In genomic region chr4:25621027-25621930, GRCh38 we compare ENCODE assay signal across 26 cellular contexts. TPM values are rescaled to one million over a fixed set of nuclear protein-coding genes. Genes with fewer than 3 reads are reported as not detected.
DNase-seq lines count a peak whose midpoint lies in the region; ATAC-seq and TF ChIP-seq lines count a peak whose summit lies in the region.
"Had no signal": no experiment of that assay in that cellular context is flagged by ENCODE, and none has a peak within 500 bp of the region (broad histone marks: within the 10 kb centered on the region; RNA-seq: fewer than 3 reads in every experiment).

No MANE protein-coding gene starts in this region.

- H3K9me3 ChIP-seq in PC-9 (ENCODE audit: insufficient read depth, low read depth) (no peaks in the 10 kb centered on the region), upper lobe of right lung (no peaks in the 10 kb centered on the region)
- no peaks in the 10 kb centered on the region for H3K9me3 ChIP-seq in naive thymus-derived CD4-positive, alpha-beta T cell (ENCODE audit: control insufficient read depth in 2 of 3, low read length in 3 of 3)
- H3K9me3 ChIP-seq: heart right ventricle, SK-N-SH, upper lobe of left lung had no signal

- POLR2A ChIA-PET in PC-9 (lab: Charles Lee; ENCODE audit: unreplicated experiment) (no interaction called here), HEK293T (lab: Yijun Ruan, JAX) (no interaction called here)
- POLR2A ChIA-PET in naive thymus-derived CD4-positive, alpha-beta T cell (lab: Charles Lee) = no interaction called here

- H3K27ac ChIP-seq in PC-9 = no peak overlapping the region
- no peak overlapping the region for H3K27ac ChIP-seq in upper lobe of right lung
- H3K27ac ChIP-seq in naive thymus-derived CD4-positive, alpha-beta T cell (ENCODE audit: low read depth, low read length) = no peak overlapping the region
- H3K27ac ChIP-seq: brain microvascular endothelial cell, dorsolateral prefrontal cortex, heart right ventricle, parathyroid adenoma, upper lobe of left lung had no signal

- no peak overlapping the region for H3K4me3 ChIP-seq in PC-9
- H3K4me3 ChIP-seq in upper lobe of right lung = no peak overlapping the region
- H3K4me3 ChIP-seq in naive thymus-derived CD4-positive, alpha-beta T cell (ENCODE audit: low read length) = no peak overlapping the region
- H3K4me3 ChIP-seq: dorsolateral prefrontal cortex, heart right ventricle, upper lobe of left lung had no signal

- peak overlapping the region; percentile 36 for H3K4me2 ChIP-seq in PC-9
- H3K4me2 ChIP-seq: SK-N-SH had no signal

- no peaks in the 10 kb centered on the region for H4K20me1 ChIP-seq in PC-9 (ENCODE audit: insufficient read depth)

- H3K36me3 ChIP-seq in PC-9 (ENCODE audit: low read depth) (no peaks in the 10 kb centered on the region), upper lobe of right lung (no peaks in the 10 kb centered on the region)
- H3K36me3 ChIP-seq in naive thymus-derived CD4-positive, alpha-beta T cell (ENCODE audit: control insufficient read depth in 2 of 3, insufficient read depth in 3 of 3, low read length in 3 of 3) = no peaks in the 10 kb centered on the region
- H3K36me3 ChIP-seq: brain microvascular endothelial cell, heart right ventricle, upper lobe of left lung had no signal

- H3K36me3 Mint-ChIP-seq in naive thymus-derived CD4-positive, alpha-beta T cell = no peaks in the 10 kb centered on the region
- H3K36me3 Mint-ChIP-seq: activated naive CD4-positive, alpha-beta T cell treated with anti-CD3 and anti-CD28 coated beads, Interleukin-2, amount 50 U/mL, for 72 hours; CD14-positive monocyte; stimulated activated naive B cell treated with anti-CD40 and anti-IgM and Interleukin-4, amounts not matched to agents 10 μg/mL and 1 μg/mL and 100 μg/mL, for 72 hours had no signal

- no peaks in the 10 kb centered on the region for H3K4me1 Mint-ChIP-seq in naive thymus-derived CD4-positive, alpha-beta T cell
- H3K4me1 Mint-ChIP-seq: CD14-positive monocyte; stimulated activated naive B cell treated with anti-CD40 and anti-IgM and Interleukin-4, amounts not matched to agents 10 μg/mL and 1 μg/mL and 100 μg/mL, for 72 hours had no signal

- H3F3A ChIP-seq in PC-9 (ENCODE audit: insufficient read depth, low read depth) = no peaks in the 10 kb centered on the region

- no peak for TF ChIP-seq CTCF in PC-9 (conservative IDR thresholded peaks at IDR 0.05)
- no peak for TF ChIP-seq CTCF in upper lobe of right lung (IDR thresholded peaks at IDR 0.05)

- H3K27me3 ChIP-seq in PC-9 (ENCODE audit: insufficient read depth, low read depth) (no peaks in the 10 kb centered on the region), upper lobe of right lung (no peaks in the 10 kb centered on the region)
- H3K27me3 ChIP-seq in naive thymus-derived CD4-positive, alpha-beta T cell (ENCODE audit: control insufficient read depth in 2 of 2, insufficient read depth in 2 of 2, low read length in 2 of 2) = no peaks in the 10 kb centered on the region
- H3K27me3 ChIP-seq: brain microvascular endothelial cell, upper lobe of left lung had no signal

- no peaks in the 10 kb centered on the region for H3K9me3 Mint-ChIP-seq in naive thymus-derived CD4-positive, alpha-beta T cell
- H3K9me3 Mint-ChIP-seq: activated CD4-positive, alpha-beta T cell treated with anti-CD3 and anti-CD28 coated beads, Interleukin-2, amount 10 ng/mL, durations not matched to agents 7 days and 5 days; activated naive CD4-positive, alpha-beta T cell treated with anti-CD3 and anti-CD28 coated beads, Interleukin-2, amount 50 U/mL, for 72 hours; stimulated activated naive B cell treated with anti-CD40 and anti-IgM and Interleukin-4, amounts not matched to agents 10 μg/mL and 1 μg/mL and 100 μg/mL, for 72 hours had no signal

- ATAC-seq in GM21737 (IDR thresholded peaks at IDR 0.05; ENCODE audit: unreplicated experiment) (peak; percentile 58), upper lobe of right lung (peak; percentile 70), GM19452 (IDR thresholded peaks at IDR 0.05; ENCODE audit: unreplicated experiment) (no peak)
- ATAC-seq in naive thymus-derived CD4-positive, alpha-beta T cell = no peak
- ATAC-seq: activated naive CD4-positive, alpha-beta T cell treated with anti-CD3 and anti-CD28 coated beads, Interleukin-2, amount 50 U/mL, for 72 hours; heart right ventricle; HepG2; Panc1 had no signal

- no peaks in the 10 kb centered on the region for H3K79me2 ChIP-seq in PC-9 (ENCODE audit: low read depth)
- H3K79me2 ChIP-seq: parathyroid adenoma had no signal

- H3K27ac Mint-ChIP-seq in naive thymus-derived CD4-positive, alpha-beta T cell = no peak overlapping the region
- H3K27ac Mint-ChIP-seq: activated CD4-positive, alpha-beta T cell treated with anti-CD3 and anti-CD28 coated beads, Interleukin-2, amount 10 ng/mL, durations not matched to agents 7 days and 5 days; activated naive CD4-positive, alpha-beta T cell treated with anti-CD3 and anti-CD28 coated beads, Interleukin-2, amount 50 U/mL, for 72 hours; CD14-positive monocyte; stimulated activated naive B cell treated with anti-CD40 and anti-IgM and Interleukin-4, amounts not matched to agents 10 μg/mL and 1 μg/mL and 100 μg/mL, for 72 hours had no signal

- no TSS peak for BruUV-seq in PC-9 (replicated peaks; lab: Mats Ljungman, UMichigan)

- peak in 1 of 2 experiments; percentile 67 for DNase-seq in PC-9
- peak; percentile 86 for DNase-seq in kidney tubule cell (ENCODE audit: low spot score)
- no peak for DNase-seq in upper lobe of right lung
- no peak for DNase-seq in NCI-H2029 treated with DMSO at 0.1 percent for 48 hours (lab: John Stamatoyannopoulos, UW)
- no peak for DNase-seq in HEK293T (ENCODE audit: extremely low spot score)
- DNase-seq in naive thymus-derived CD4-positive, alpha-beta T cell = no peak
- DNase-seq: activated CD4-positive, alpha-beta T cell treated with anti-CD3 and anti-CD28 coated beads, Interleukin-2, amount 10 ng/mL, durations not matched to agents 7 days and 5 days; brain microvascular endothelial cell; DMS53; dorsolateral prefrontal cortex; GOT3; heart right ventricle; kidney; NCI-H2081; NCI-H748 treated with DMSO at 0.1 percent for 48 hours; SK-N-SH; stimulated activated CD4-positive, alpha-beta T cell treated with anti-CD3 and anti-CD28 coated beads, Interleukin-12 subunit alpha, Interleukin-12 subunit beta, amount 100 ng/mL, for 4 hours; stimulated activated naive B cell treated with anti-CD40 and anti-IgM and Interleukin-4, amounts not matched to agents 10 μg/mL and 1 μg/mL and 100 μg/mL, for 72 hours; upper lobe of left lung had no signal

- no peaks in the 10 kb centered on the region for H3K4me1 ChIP-seq in PC-9 (replicated peaks; ENCODE audit: insufficient read depth)
- H3K4me1 ChIP-seq in upper lobe of right lung = no peaks in the 10 kb centered on the region
- no peaks in the 10 kb centered on the region for H3K4me1 ChIP-seq in naive thymus-derived CD4-positive, alpha-beta T cell (ENCODE audit: control insufficient read depth in 2 of 2, insufficient read depth in 2 of 2, low read length in 2 of 2)
- H3K4me1 ChIP-seq: heart right ventricle, parathyroid adenoma had no signal

- H2AFZ ChIP-seq in PC-9 = no peak overlapping the region; the same call in 1 of the 2 replicates
- H2AFZ ChIP-seq: parathyroid adenoma had no signal

- intact Hi-C loops in PC-9 (cut with micrococcal nuclease; ENCODE audit: unreplicated experiment) = no loop called here
- intact Hi-C loops in upper lobe of right lung (cut with DNase I) = no loop called here
- intact Hi-C loops in naive thymus-derived CD4-positive, alpha-beta T cell (cut with micrococcal nuclease) = no loop called here

- no peak overlapping the region for H3K4me3 Mint-ChIP-seq in naive thymus-derived CD4-positive, alpha-beta T cell
- H3K4me3 Mint-ChIP-seq: activated CD4-positive, alpha-beta T cell treated with anti-CD3 and anti-CD28 coated beads, Interleukin-2, amount 10 ng/mL, durations not matched to agents 7 days and 5 days; CD14-positive monocyte; stimulated activated naive B cell treated with anti-CD40 and anti-IgM and Interleukin-4, amounts not matched to agents 10 μg/mL and 1 μg/mL and 100 μg/mL, for 72 hours had no signal

- CTCF ChIA-PET in PC-9 (lab: Charles Lee) = no interaction called here
- CTCF ChIA-PET in HEK293T (lab: Yijun Ruan, JAX) = no interaction called here
- CTCF ChIA-PET in naive thymus-derived CD4-positive, alpha-beta T cell (lab: Charles Lee) = no interaction called here

- H3K27me3 Mint-ChIP-seq in naive thymus-derived CD4-positive, alpha-beta T cell = peaks cover 8 to 20% (median 15%) of the 10 kb centered on the region in 5 donors

- H3K9me2 ChIP-seq in PC-9 (ENCODE audit: insufficient read depth) = no peaks in the 10 kb centered on the region
- H3K9me2 ChIP-seq: SK-N-SH had no signal

TF ChIP-seq in HEK293T, 16 proteins besides CTCF, POLR2A, EP300 and RAD21:
- TF ChIP-seq HDGF (IDR thresholded peaks at IDR 0.05; ENCODE audit: borderline replicate concordance) (no peak), NFRKB (IDR thresholded peaks at IDR 0.05) (no peak), SUZ12 (IDR thresholded peaks at IDR 0.05) (no peak), ARNT (IDR thresholded peaks at IDR 0.05) (no peak), FOXA1 (IDR thresholded peaks at IDR 0.05) (no peak), TARDBP (IDR thresholded peaks at IDR 0.05) (no peak), BHLHE40 (IDR thresholded peaks at IDR 0.05; ENCODE audit: borderline replicate concordance) (no peak), LEF1 (IDR thresholded peaks at IDR 0.05; ENCODE audit: borderline replicate concordance) (no peak), FOXM1 (IDR thresholded peaks at IDR 0.05; ENCODE audit: borderline replicate concordance) (no peak), SP1 (IDR thresholded peaks at IDR 0.05) (no peak), PKNOX1 (IDR thresholded peaks at IDR 0.05) (no peak), ZNF384 (IDR thresholded peaks at IDR 0.05) (no peak), ELF4 (IDR thresholded peaks at IDR 0.05) (no peak), FOXK2 (IDR thresholded peaks at IDR 0.05) (no peak), L3MBTL2 (conservative IDR thresholded peaks at IDR 0.05) (no peak), CTBP1 (IDR thresholded peaks at IDR 0.05; ENCODE audit: borderline replicate concordance) (no peak)
TF ChIP-seq in HEK293T: peak in this region for 0.

RNA-seq across cellular contexts. Expression of gene SLC34A2, which starts 34.4 kb away (rescaled TPM):
- total RNA-seq in PC-9 (2021) (not detected in 2 replicates), upper lobe of right lung (2,903 TPM)
- not detected for total RNA-seq in naive thymus-derived CD4-positive, alpha-beta T cell
- polyA plus RNA-seq in naive thymus-derived CD4-positive, alpha-beta T cell = not detected
- total RNA-seq: activated CD4-positive, alpha-beta T cell treated with anti-CD3 and anti-CD28 coated beads, Interleukin-2, amount 10 ng/mL, durations not matched to agents 7 days and 5 days; activated naive CD4-positive, alpha-beta T cell treated with anti-CD3 and anti-CD28 coated beads, Interleukin-2, amount 50 U/mL, for 72 hours; HepG2 had no signal
- polyA plus RNA-seq: CD14-positive monocyte, HepG2, SK-N-SH had no signal

Comparison
In these comparisons a context has a peak if more than half of its experiments do, and no peak if none do; other contexts are left out.
1. ATAC-seq: peak in GM21737 (single experiment) and upper lobe of right lung (single experiment); none in GM19452 (single experiment) and naive thymus-derived CD4-positive, alpha-beta T cell (single experiment).
2. RNA of gene SLC34A2, which starts 34.4 kb away (total RNA-seq): 2,903 TPM in upper lobe of right lung (single experiment); not detected in PC-9 and not detected in naive thymus-derived CD4-positive, alpha-beta T cell; every median in the first group is over 1,000 times any median in the second.